1 cellular context compared by ENCODE assay signal in genomic region chr10:21174670-21175495, GRCh38.
A peak's percentile ranks its signal among the peaks of the same experiment; 100 is the strongest.
TF ChIP-seq lines count a peak whose summit lies in the region.

No MANE protein-coding gene starts in this region.

TF ChIP-seq in K562, 482 proteins besides CTCF, POLR2A, EP300 and RAD21 (continued from another document and continues in another):
- TF ChIP-seq CUX1 (CRISPR knock-in tag; IDR thresholded peaks at IDR 0.05) (0 out of 2 replicates have a peak, but pooled peaks have one; percentile 53), TFAM (CRISPR knock-in tag; conservative IDR thresholded peaks at IDR 0.05) (no peak), MEF2A (IDR thresholded peaks at IDR 0.05; ENCODE audit: control insufficient read depth, low read depth, low read length) (no peak), JUN (IDR thresholded peaks at IDR 0.05; ENCODE audit: borderline replicate concordance, low read depth, low read length) (no peak), JUN (CRISPR knock-in tag; IDR thresholded peaks at IDR 0.05; ENCODE audit: borderline replicate concordance) (no peak), POLR2AphosphoS5 (IDR thresholded peaks at IDR 0.05; ENCODE audit: control insufficient read depth, insufficient read depth, low read depth, low read length) (no peak), MCM5 (IDR thresholded peaks at IDR 0.05; ENCODE audit: low read depth) (no peak), ZFP30 (CRISPR knock-in tag; IDR thresholded peaks at IDR 0.05; ENCODE audit: borderline replicate concordance) (no peak), L3MBTL2 (IDR thresholded peaks at IDR 0.05) (no peak), EHMT2 (IDR thresholded peaks at IDR 0.05) (no peak), BRD4 (IDR thresholded peaks at IDR 0.05) (no peak), MAX (CRISPR knock-in tag; IDR thresholded peaks at IDR 0.05) (no peak; the same call in 1 of the 2 replicates), SRF (CRISPR knock-in tag; IDR thresholded peaks at IDR 0.05) (no peak), GTF2F1 (IDR thresholded peaks at IDR 0.05; ENCODE audit: low read depth, low read length) (no peak), FUS (optimal IDR thresholded peaks at IDR 0.05; ENCODE audit: low read depth, low read length) (no peak), ZNF274 (IDR thresholded peaks at IDR 0.05; ENCODE audit: borderline replicate concordance, low read depth, low read length) (no peak), NFE2L1 (tag; IDR thresholded peaks at IDR 0.05; ENCODE audit: borderline replicate concordance, low read depth) (peak; percentile 50; the same call in 1 of the 2 replicates), SNRNP70 (optimal IDR thresholded peaks at IDR 0.05; ENCODE audit: low read depth, low read length) (no peak), MAZ (CRISPR knock-in tag; conservative IDR thresholded peaks at IDR 0.05 in 1 of 2, IDR thresholded peaks at IDR 0.05 in 1 of 2) (no peak), TAF1 (IDR thresholded peaks at IDR 0.05; ENCODE audit: control insufficient read depth, extremely low read depth, insufficient read depth, low read length, severe bottlenecking) (peak; percentile 77), SRSF3 (IDR thresholded peaks at IDR 0.05; ENCODE audit: insufficient read depth, low read length) (no peak), ZBTB12 (CRISPR knock-in tag; IDR thresholded peaks at IDR 0.05) (no peak), MYC (IDR thresholded peaks at IDR 0.05; ENCODE audit: low read depth, low read length) (no peak), MYC (CRISPR knock-in tag; IDR thresholded peaks at IDR 0.05; ENCODE audit: borderline replicate concordance, low read depth) (no peak), DPF2 (IDR thresholded peaks at IDR 0.05) (peak; percentile 54), ZSCAN32 (CRISPR knock-in tag; IDR thresholded peaks at IDR 0.05) (no peak), C11orf30 (IDR thresholded peaks at IDR 0.05; ENCODE audit: low read depth) (peak; percentile 97), STAT6 (CRISPR knock-in tag; IDR thresholded peaks at IDR 0.05) (no peak), IFI16 (CRISPR knock-in tag; IDR thresholded peaks at IDR 0.05) (no peak), NFE2 (IDR thresholded peaks at IDR 0.05; ENCODE audit: low read depth) (peak; percentile 95), ZNF232 (CRISPR knock-in tag; IDR thresholded peaks at IDR 0.05) (no peak), ZNF174 (CRISPR knock-in tag; IDR thresholded peaks at IDR 0.05) (no peak), PTTG1 (tag; IDR thresholded peaks at IDR 0.05; ENCODE audit: low read depth) (no peak), PTBP1 (IDR thresholded peaks at IDR 0.05; ENCODE audit: low read depth, low read length) (no peak), ILF3 (IDR thresholded peaks at IDR 0.05; ENCODE audit: borderline replicate concordance) (no peak), PRDM10 (IDR thresholded peaks at IDR 0.05; ENCODE audit: partially characterized antibody) (no peak), ZNF696 (CRISPR knock-in tag; conservative IDR thresholded peaks at IDR 0.05) (no peak), CSDE1 (IDR thresholded peaks at IDR 0.05) (0 out of 4 replicates have a peak, but pooled peaks of 1 of the 2 experiments have one; percentile 41), KAT8 (IDR thresholded peaks at IDR 0.05; ENCODE audit: low read depth) (no peak), MAFF (IDR thresholded peaks at IDR 0.05; ENCODE audit: low read length) (peak; percentile 91), THRB (CRISPR knock-in tag; conservative IDR thresholded peaks at IDR 0.05) (no peak), SIN3B (IDR thresholded peaks at IDR 0.05; ENCODE audit: low read depth) (no peak), MCM2 (IDR thresholded peaks at IDR 0.05; ENCODE audit: low read depth) (no peak), MCM3 (IDR thresholded peaks at IDR 0.05) (no peak), MED1 (CRISPR knock-in tag; IDR thresholded peaks at IDR 0.05; ENCODE audit: borderline replicate concordance) (no peak), MYBL2 (IDR thresholded peaks at IDR 0.05; ENCODE audit: low read depth) (no peak), MYBL2 (CRISPR knock-in tag; IDR thresholded peaks at IDR 0.05; ENCODE audit: borderline replicate concordance) (no peak), HNRNPL (IDR thresholded peaks at IDR 0.05; ENCODE audit: low read depth, low read length) (no peak), PPARD (CRISPR knock-in tag; IDR thresholded peaks at IDR 0.05) (no peak), NUFIP1 (IDR thresholded peaks at IDR 0.05; ENCODE audit: partially characterized antibody) (no peak), SAFB2 (IDR thresholded peaks at IDR 0.05; ENCODE audit: borderline replicate concordance, low read depth, low read length, severe bottlenecking) (no peak), NCOA6 (IDR thresholded peaks at IDR 0.05) (no peak), RCOR1 (IDR thresholded peaks at IDR 0.05; ENCODE audit: borderline replicate concordance in 1 of 2, low read depth in 2 of 2, low read length in 2 of 2) (peak in 1 of 2 experiments; percentile 63; a peak in 1 of 4 replicates), GTF3C2 (IDR thresholded peaks at IDR 0.05; ENCODE audit: borderline replicate concordance, extremely low read depth, insufficient read length) (no peak), GTF2A2 (tag; IDR thresholded peaks at IDR 0.05) (no peak), RFX7 (CRISPR knock-in tag; IDR thresholded peaks at IDR 0.05) (no peak), PHF8 (IDR thresholded peaks at IDR 0.05; ENCODE audit: borderline replicate concordance, low read length) (no peak), LARP7 (IDR thresholded peaks at IDR 0.05) (no peak), HEY1 (CRISPR knock-in tag; IDR thresholded peaks at IDR 0.05; ENCODE audit: borderline replicate concordance) (no peak), KDM1A (IDR thresholded peaks at IDR 0.05) (peak; percentile 44 to 54; a peak in 2 of 4 replicates)
